In the genomic region with DNA sequence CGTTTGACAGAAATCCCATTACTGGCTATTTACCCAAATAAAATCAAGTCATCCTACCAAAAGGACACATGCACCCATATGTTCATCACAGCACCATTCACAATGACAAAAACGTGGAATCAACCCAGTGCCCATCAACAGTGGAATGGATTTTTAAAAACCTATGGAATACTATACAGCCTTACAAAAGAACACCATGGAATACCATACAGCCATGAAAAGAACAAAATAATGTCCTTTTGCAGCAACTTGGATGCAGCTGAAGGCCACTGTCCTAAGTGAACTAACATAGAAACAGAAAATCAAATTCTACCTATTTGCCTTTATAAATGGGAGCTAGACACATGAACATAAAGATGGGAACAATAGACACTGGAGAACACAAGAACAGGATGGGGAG, we compare ENCODE assay signal across 28 cellular contexts.
"Had no signal": no experiment of that assay in that cellular context is flagged by ENCODE, and none has a peak within 500 bp of the region (broad histone marks: within the 10 kb centered on the region; RNA-seq: fewer than 3 reads in every experiment).

No MANE protein-coding gene starts in this region.

- H3K79me2 ChIP-seq: parathyroid adenoma had no signal

- H2AFZ ChIP-seq: neural progenitor cell, parathyroid adenoma had no signal

- H3K36me3 Mint-ChIP-seq: natural killer cell; neural progenitor cell; stimulated activated effector memory CD8-positive, alpha-beta T cell treated with anti-CD3 and anti-CD28 coated beads, Interleukin-12 subunit alpha, Interleukin-12 subunit beta, amount 100 ng/mL, for 72 hours; stimulated activated naive B cell treated with anti-CD40 and anti-IgM and Interleukin-4, amounts not matched to agents 10 μg/mL and 1 μg/mL and 100 μg/mL, for 72 hours; type B pancreatic cell had no signal

- DNase-seq: natural killer cell; occipital lobe; ovary; psoas muscle; right cardiac atrium; right lobe of liver; sigmoid colon; small intestine; stimulated activated CD4-positive, alpha-beta T cell treated with anti-CD3 and anti-CD28 coated beads, Interleukin-15, amount 100 ng/mL, for 24 hours; stimulated activated CD4-positive, alpha-beta T cell treated with anti-CD3 and anti-CD28 coated beads, Interleukin-2, amount 100 ng/mL, for 24 hours; stimulated activated CD4-positive, alpha-beta T cell treated with anti-CD3 and anti-CD28 coated beads, Interleukin-2, amount 100 ng/mL, for 48 hours; stimulated activated CD4-positive, alpha-beta T cell treated with anti-CD3 and anti-CD28 coated beads, Interleukin-4, amount 100 ng/mL, for 24 hours; stimulated activated naive B cell treated with anti-CD40 and anti-IgM and Interleukin-4, amounts not matched to agents 10 μg/mL and 1 μg/mL and 100 μg/mL, for 72 hours; stimulated activated naive CD8-positive, alpha-beta T cell treated with anti-CD3 and anti-CD28 coated beads, Interleukin-15, amount 100 ng/mL, for 72 hours; stimulated activated naive CD8-positive, alpha-beta T cell treated with anti-CD3 and anti-CD28 coated beads, Interleukin-15, Interleukin-2, amounts not matched to agents 100 U/mL and 50 U/mL, for 24 hours; substantia nigra; testis; tibial artery; transverse colon; upper lobe of right lung; uterus had no signal

- ATAC-seq: natural killer cell; psoas muscle; right cardiac atrium; right lobe of liver; stimulated activated effector memory CD8-positive, alpha-beta T cell treated with anti-CD3 and anti-CD28 coated beads, Interleukin-12 subunit alpha, Interleukin-12 subunit beta, amount 100 ng/mL, for 72 hours; stimulated activated naive B cell treated with anti-CD40 and anti-IgM and Interleukin-4, amounts not matched to agents 10 μg/mL and 1 μg/mL and 100 μg/mL, for 72 hours; stimulated activated naive CD8-positive, alpha-beta T cell treated with anti-CD3 and anti-CD28 coated beads, Interleukin-15, amount 100 ng/mL, for 72 hours; stimulated activated naive CD8-positive, alpha-beta T cell treated with anti-CD3 and anti-CD28 coated beads, Interleukin-15, Interleukin-2, amounts not matched to agents 100 U/mL and 50 U/mL, for 24 hours; upper lobe of right lung had no signal

- H3K27me3 ChIP-seq: neural progenitor cell, ovary, right lobe of liver, sigmoid colon, suprapubic skin, testis, tibial artery, transverse colon, upper lobe of right lung, uterus had no signal

- H3K4me2 ChIP-seq: neural progenitor cell had no signal

- H3K9me3 ChIP-seq: ovary, psoas muscle, right lobe of liver, sigmoid colon, suprapubic skin, testis, tibial artery, transverse colon, upper lobe of right lung, uterus had no signal

- H3K4me1 Mint-ChIP-seq: natural killer cell; nephron; neural progenitor cell; stimulated activated effector memory CD8-positive, alpha-beta T cell treated with anti-CD3 and anti-CD28 coated beads, Interleukin-12 subunit alpha, Interleukin-12 subunit beta, amount 100 ng/mL, for 72 hours had no signal

- FAIRE-seq: small intestine had no signal

- H3K4me1 ChIP-seq: neural progenitor cell, parathyroid adenoma, psoas muscle, sigmoid colon, suprapubic skin, testis, tibial artery, upper lobe of right lung, uterus had no signal

- H3K9me3 Mint-ChIP-seq: natural killer cell; nephron; neural progenitor cell; stimulated activated effector memory CD8-positive, alpha-beta T cell treated with anti-CD3 and anti-CD28 coated beads, Interleukin-12 subunit alpha, Interleukin-12 subunit beta, amount 100 ng/mL, for 72 hours; stimulated activated naive B cell treated with anti-CD40 and anti-IgM and Interleukin-4, amounts not matched to agents 10 μg/mL and 1 μg/mL and 100 μg/mL, for 72 hours; stimulated activated naive CD8-positive, alpha-beta T cell treated with anti-CD3 and anti-CD28 coated beads, Interleukin-15, amount 100 ng/mL, for 72 hours; type B pancreatic cell had no signal

- H3K27me3 Mint-ChIP-seq: progenitor cell of endocrine pancreas; stimulated activated naive CD8-positive, alpha-beta T cell treated with anti-CD3 and anti-CD28 coated beads, Interleukin-15, amount 100 ng/mL, for 72 hours; type B pancreatic cell had no signal

- H3K36me3 ChIP-seq: neural progenitor cell, ovary, right lobe of liver, sigmoid colon, suprapubic skin, tibial artery, transverse colon, upper lobe of right lung, uterus had no signal

- H3K27ac ChIP-seq: neural progenitor cell, ovary, parathyroid adenoma, psoas muscle, right lobe of liver, sigmoid colon, suprapubic skin, testis, tibial artery, transverse colon, upper lobe of right lung, uterus had no signal

- H3K27ac Mint-ChIP-seq: natural killer cell; nephron; neural progenitor cell; progenitor cell of endocrine pancreas; stimulated activated effector memory CD8-positive, alpha-beta T cell treated with anti-CD3 and anti-CD28 coated beads, Interleukin-12 subunit alpha, Interleukin-12 subunit beta, amount 100 ng/mL, for 72 hours; stimulated activated naive B cell treated with anti-CD40 and anti-IgM and Interleukin-4, amounts not matched to agents 10 μg/mL and 1 μg/mL and 100 μg/mL, for 72 hours; stimulated activated naive CD8-positive, alpha-beta T cell treated with anti-CD3 and anti-CD28 coated beads, Interleukin-15, amount 100 ng/mL, for 72 hours; type B pancreatic cell had no signal

- H3K9ac ChIP-seq: neural progenitor cell, parathyroid adenoma had no signal

- H3K4me3 ChIP-seq: neural progenitor cell, ovary, psoas muscle, right lobe of liver, sigmoid colon, suprapubic skin, testis, tibial artery, transverse colon, upper lobe of right lung, uterus had no signal

- H3K4me3 Mint-ChIP-seq: natural killer cell; nephron; neural progenitor cell; stimulated activated effector memory CD8-positive, alpha-beta T cell treated with anti-CD3 and anti-CD28 coated beads, Interleukin-12 subunit alpha, Interleukin-12 subunit beta, amount 100 ng/mL, for 72 hours; stimulated activated naive B cell treated with anti-CD40 and anti-IgM and Interleukin-4, amounts not matched to agents 10 μg/mL and 1 μg/mL and 100 μg/mL, for 72 hours; stimulated activated naive CD8-positive, alpha-beta T cell treated with anti-CD3 and anti-CD28 coated beads, Interleukin-15, amount 100 ng/mL, for 72 hours; type B pancreatic cell had no signal
